Comparison of ENCODE assay signal across 14 cellular contexts in genomic region chr5:179616002-179616594, GRCh38. TPM values are rescaled to one million over a fixed set of nuclear protein-coding genes. Genes with fewer than 3 reads are reported as not detected.
DNase-seq lines count a peak whose midpoint lies in the region; ATAC-seq and TF ChIP-seq lines count a peak whose summit lies in the region.
"Had no signal": no experiment of that assay in that cellular context is flagged by ENCODE, and none has a peak within 500 bp of the region (broad histone marks: within the 10 kb centered on the region; RNA-seq: fewer than 3 reads in every experiment).

No MANE protein-coding gene starts in this region.

- H3K79me2 ChIP-seq in GM23248 (ENCODE audit: insufficient read depth) = peaks cover 94% of the 10 kb centered on the region

- POLR2A ChIA-PET in activated CD8-positive, alpha-beta T cell treated with anti-CD3 and anti-CD28 coated beads for 36 hours (lab: Charles Lee) = interaction anchor here (0.6 to 2.3 kb wide), 3 partner anchors 62 to 1034 kb away, joined by 4 to 11 read pairs (median 5); no protein-coding TSS in a partner anchor

- no peak for TF ChIP-seq POLR2A in upper lobe of left lung (IDR thresholded peaks at IDR 0.05)

- no peak overlapping the region for H2AFZ ChIP-seq in GM23248

- peaks cover 78% of the 10 kb centered on the region for H3K36me3 Mint-ChIP-seq in activated naive CD4-positive, alpha-beta T cell treated with anti-CD3 and anti-CD28 coated beads, Interleukin-2, amount 10 ng/mL, durations not matched to agents 7 days and 5 days
- H3K36me3 Mint-ChIP-seq in activated CD8-positive, alpha-beta T cell treated with anti-CD3 and anti-CD28 coated beads for 36 hours (ENCODE audit: low read depth) = peaks cover 83% of the 10 kb centered on the region
- peaks cover 70% of the 10 kb centered on the region for H3K36me3 Mint-ChIP-seq in mesothelial cell of epicardium
- peaks cover 77% of the 10 kb centered on the region for H3K36me3 Mint-ChIP-seq in type B pancreatic cell

- no peak for DNase-seq in activated naive CD4-positive, alpha-beta T cell treated with anti-CD3 and anti-CD28 coated beads, Interleukin-2, amount 10 ng/mL, durations not matched to agents 7 days and 5 days
- no peak for DNase-seq in activated naive CD4-positive, alpha-beta T cell (lab: John Stamatoyannopoulos, UW)
- DNase-seq in activated CD8-positive, alpha-beta T cell treated with anti-CD3 and anti-CD28 coated beads for 36 hours = no peak
- DNase-seq in mesothelial cell of epicardium (ENCODE audit: low spot score in 2 of 2, unreplicated experiment in 2 of 2) (no peak), type B pancreatic cell (ENCODE audit: extremely low spot score, unreplicated experiment) (no peak), upper lobe of left lung (no peak), GM23248 (no peak)
- DNase-seq: NCI-H1694, NCI-H524, trophoblast cell had no signal

- CTCF ChIA-PET in activated naive CD4-positive, alpha-beta T cell treated with anti-CD3 and anti-CD28 coated beads, Interleukin-2, amount 10 ng/mL, durations not matched to agents 7 days and 5 days (lab: Charles Lee) = interaction anchor here (1.2 kb wide), 1 partner anchor 8 kb away, joined by 3 read pairs; no protein-coding TSS in a partner anchor
- CTCF ChIA-PET in activated CD8-positive, alpha-beta T cell treated with anti-CD3 and anti-CD28 coated beads for 36 hours (lab: Charles Lee) = no interaction called here

- no peak overlapping the region for H3K4me2 ChIP-seq in GM23248 (ENCODE audit: unreplicated experiment)
- H3K4me2 ChIP-seq: KMS-11 had no signal

- H3K9me2 ChIP-seq in GM23248 (ENCODE audit: insufficient read depth) = no peaks in the 10 kb centered on the region

- in situ Hi-C loops in GM23248 (cut with MboI) = no loop called here

- no peaks in the 10 kb centered on the region for H3K9me3 Mint-ChIP-seq in activated naive CD4-positive, alpha-beta T cell treated with anti-CD3 and anti-CD28 coated beads, Interleukin-2, amount 10 ng/mL, durations not matched to agents 7 days and 5 days
- H3K9me3 Mint-ChIP-seq in activated CD8-positive, alpha-beta T cell treated with anti-CD3 and anti-CD28 coated beads for 36 hours = no peaks in the 10 kb centered on the region
- H3K9me3 Mint-ChIP-seq in mesothelial cell of epicardium (no peaks in the 10 kb centered on the region), type B pancreatic cell (no peaks in the 10 kb centered on the region)

- H3K27ac ChIP-seq in upper lobe of left lung (no peak overlapping the region), GM23248 (no peak overlapping the region)
- H3K27ac ChIP-seq: KMS-11, pancreas had no signal

- TF ChIP-seq CTCF in activated CD8-positive, alpha-beta T cell treated with anti-CD3 and anti-CD28 coated beads for 36 hours (IDR thresholded peaks at IDR 0.05) = no peak
- TF ChIP-seq CTCF in mesothelial cell of epicardium (IDR thresholded peaks at IDR 0.05; ENCODE audit: unreplicated experiment) (no peak), type B pancreatic cell (conservative IDR thresholded peaks at IDR 0.05) (no peak), upper lobe of left lung (IDR thresholded peaks at IDR 0.05) (no peak)

- H3K4me3 ChIP-seq in upper lobe of left lung (no peak overlapping the region), GM23248 (no peak overlapping the region)
- H3K4me3 ChIP-seq: ascending aorta, pancreas had no signal

- peak overlapping the region; percentile 65 for H3K27ac Mint-ChIP-seq in activated naive CD4-positive, alpha-beta T cell treated with anti-CD3 and anti-CD28 coated beads, Interleukin-2, amount 10 ng/mL, durations not matched to agents 7 days and 5 days
- H3K27ac Mint-ChIP-seq in activated CD8-positive, alpha-beta T cell treated with anti-CD3 and anti-CD28 coated beads for 36 hours = peak overlapping the region; percentile 62
- peak overlapping the region; percentile 85 for H3K27ac Mint-ChIP-seq in mesothelial cell of epicardium
- H3K27ac Mint-ChIP-seq in type B pancreatic cell = peak overlapping the region; percentile 65

- H3K4me1 ChIP-seq in upper lobe of left lung (peaks cover 59 to 70% (median 63%) of the 10 kb centered on the region in 4 donors), GM23248 (ENCODE audit: insufficient read depth) (peaks cover 28% of the 10 kb centered on the region; the same call in 1 of the 2 replicates)

- H3K36me3 ChIP-seq in upper lobe of left lung = peaks cover 70 to 98% (median 80%) of the 10 kb centered on the region in 4 donors
- H3K36me3 ChIP-seq in GM23248 (ENCODE audit: low read depth) = peaks cover 97% of the 10 kb centered on the region

- H3K9ac ChIP-seq in GM23248 = no peak overlapping the region
- H3K9ac ChIP-seq: KMS-11 had no signal

- intact Hi-C loops in activated CD8-positive, alpha-beta T cell treated with anti-CD3 and anti-CD28 coated beads for 36 hours (cut with micrococcal nuclease) = no loop called here

- no peak overlapping the region for H3K4me3 Mint-ChIP-seq in activated naive CD4-positive, alpha-beta T cell treated with anti-CD3 and anti-CD28 coated beads, Interleukin-2, amount 10 ng/mL, durations not matched to agents 7 days and 5 days
- no peak overlapping the region for H3K4me3 Mint-ChIP-seq in activated CD8-positive, alpha-beta T cell treated with anti-CD3 and anti-CD28 coated beads for 36 hours
- H3K4me3 Mint-ChIP-seq in mesothelial cell of epicardium (no peak overlapping the region), type B pancreatic cell (no peak overlapping the region)

- peaks cover 72% of the 10 kb centered on the region for H3K4me1 Mint-ChIP-seq in activated naive CD4-positive, alpha-beta T cell treated with anti-CD3 and anti-CD28 coated beads, Interleukin-2, amount 10 ng/mL, durations not matched to agents 7 days and 5 days
- H3K4me1 Mint-ChIP-seq in activated CD8-positive, alpha-beta T cell treated with anti-CD3 and anti-CD28 coated beads for 36 hours (ENCODE audit: low read depth) = peaks cover 61% of the 10 kb centered on the region
- peaks cover 54% of the 10 kb centered on the region for H3K4me1 Mint-ChIP-seq in mesothelial cell of epicardium
- H3K4me1 Mint-ChIP-seq in type B pancreatic cell (ENCODE audit: unreplicated experiment) = peaks cover 40% of the 10 kb centered on the region

- H3F3A ChIP-seq in GM23248 (ENCODE audit: insufficient read depth) = peaks cover 97% of the 10 kb centered on the region

- H3K27me3 ChIP-seq in upper lobe of left lung (no peaks in the 10 kb centered on the region), GM23248 (replicated peaks; ENCODE audit: insufficient read depth) (no peaks in the 10 kb centered on the region)
- H3K27me3 ChIP-seq: ascending aorta, pancreas had no signal

- H3K9me3 ChIP-seq in upper lobe of left lung (no peaks in the 10 kb centered on the region), GM23248 (ENCODE audit: low read depth) (no peaks in the 10 kb centered on the region)
- H3K9me3 ChIP-seq: ascending aorta, pancreas had no signal

- H4K20me1 ChIP-seq in GM23248 (ENCODE audit: insufficient read depth) = peaks cover 51% of the 10 kb centered on the region

- ATAC-seq in activated CD8-positive, alpha-beta T cell treated with anti-CD3 and anti-CD28 coated beads for 36 hours = no peak
- ATAC-seq in upper lobe of left lung (ENCODE audit: low FRiP score in 2 of 2) (no peak), HG02938 (IDR thresholded peaks at IDR 0.05; ENCODE audit: unreplicated experiment) (no peak)
- ATAC-seq: pancreas had no signal

- H3K27me3 Mint-ChIP-seq in activated naive CD4-positive, alpha-beta T cell treated with anti-CD3 and anti-CD28 coated beads, Interleukin-2, amount 10 ng/mL, durations not matched to agents 7 days and 5 days = no peaks in the 10 kb centered on the region
- no peaks in the 10 kb centered on the region for H3K27me3 Mint-ChIP-seq in activated CD8-positive, alpha-beta T cell treated with anti-CD3 and anti-CD28 coated beads for 36 hours
- no peaks in the 10 kb centered on the region for H3K27me3 Mint-ChIP-seq in mesothelial cell of epicardium (ENCODE audit: low read depth)
- no peaks in the 10 kb centered on the region for H3K27me3 Mint-ChIP-seq in type B pancreatic cell

- no peak for TF ChIP-seq EP300 in upper lobe of left lung (IDR thresholded peaks at IDR 0.05)

- 84 to 91% methylated on average over 9 of the region's 9 CpGs for WGBS in upper lobe of left lung, 2 donors
- WGBS in GM23248 (ENCODE audit: low coverage in 1 of 2, low lambda C conversion rate in 2 of 2, missing lambda C conversion rate in 2 of 2), 2 experiments = 82 to 83% methylated on average over 9 of the region's 9 CpGs

RNA-seq across cellular contexts. Expression of gene HNRNPH1, which starts 7.4 kb away (rescaled TPM):
- total RNA-seq in activated CD8-positive, alpha-beta T cell treated with anti-CD3 and anti-CD28 coated beads for 36 hours = 100 to 1,000 TPM; 706 to 709 TPM
- total RNA-seq in mesothelial cell of epicardium = 1,105 to 1,117 TPM (median 1,115 TPM) in 3 replicates
- total RNA-seq in type B pancreatic cell (ENCODE audit: low replicate concordance) = 560 and 893 TPM in 2 replicates
- total RNA-seq in upper lobe of left lung = 1,000 to 10,000 TPM in 1 of 6 donors, 100 to 1,000 TPM in 5; 366 to 1,930 (median 429) TPM
- total RNA-seq in GM23248 (2014; rRNA removed; shearing (Covaris generic)) = 220 and 271 TPM in 2 replicates
- 145 and 163 TPM in 2 replicates for polyA plus RNA-seq in GM23248 (2016; fragmentation: Nextera tagmentation; extraction: Ambion mirVana)
